In genomic region chr6:163413345-163414116, GRCh38 we compare ENCODE assay signal across 8 cellular contexts. TPM values are rescaled to one million over a fixed set of nuclear protein-coding genes. Genes with fewer than 3 reads are reported as not detected.
DNase-seq lines count a peak whose midpoint lies in the region; ATAC-seq and TF ChIP-seq lines count a peak whose summit lies in the region.

No MANE protein-coding gene starts in this region.

- intact Hi-C loops in left ventricle myocardium inferior (cut with micrococcal nuclease), result no loop called here

- no peaks in the 10 kb centered on the region for H3K9me3 ChIP-seq in KOPT-K1 (ENCODE audit: insufficient read depth, low read length, poor library complexity, severe bottlenecking)
- no peaks in the 10 kb centered on the region for H3K9me3 ChIP-seq in left ventricle myocardium inferior (replicated peaks)
- no peaks in the 10 kb centered on the region for H3K9me3 ChIP-seq in upper lobe of left lung

- TF ChIP-seq CTCF in left ventricle myocardium inferior (IDR thresholded peaks at IDR 0.05; ENCODE audit: borderline replicate concordance) (no peak), progenitor cell of endocrine pancreas (IDR thresholded peaks at IDR 0.05; ENCODE audit: unreplicated experiment) (no peak), upper lobe of left lung (IDR thresholded peaks at IDR 0.05) (peak in 3 of 6 experiments; percentile 5 to 17 (median 6))

- H3K9me3 Mint-ChIP-seq in T-helper 1 cell treated with Interleukin-12 subunit alpha and Interleukin-12 subunit beta and Interleukin-4 antibody, amounts not matched to agents 30 μg/mL and 1 μg/mL, for 36 hours, result no peaks in the 10 kb centered on the region
- H3K9me3 Mint-ChIP-seq in progenitor cell of endocrine pancreas (ENCODE audit: low read depth), result peaks cover 3% of the 10 kb centered on the region

- peaks cover 16% of the 10 kb centered on the region for H3K27me3 Mint-ChIP-seq in T-helper 1 cell treated with Interleukin-12 subunit alpha and Interleukin-12 subunit beta and Interleukin-4 antibody, amounts not matched to agents 30 μg/mL and 1 μg/mL, for 36 hours (ENCODE audit: low read depth)
- H3K27me3 Mint-ChIP-seq in progenitor cell of endocrine pancreas, result no peaks in the 10 kb centered on the region

- H3K4me3 ChIP-seq in left ventricle myocardium inferior (peak overlapping the region; percentile 91), upper lobe of left lung (peak overlapping the region; percentile 66 to 93 (median 86))

- peak in 1 of 4 donors; percentile 36 for TF ChIP-seq EP300 in upper lobe of left lung (IDR thresholded peaks at IDR 0.05)

- DNase-seq in GF-D8 (lab: John Stamatoyannopoulos, UW) (peak; percentile 74), amniotic stem cell (lab: John Stamatoyannopoulos, UW) (peak; percentile 78), left ventricle myocardium inferior (peak; percentile 88), progenitor cell of endocrine pancreas (ENCODE audit: low spot score, unreplicated experiment) (peak; percentile 84), upper lobe of left lung (peak; percentile 90 to 98)

- WGBS in upper lobe of left lung, 2 donors, result 0% methylated on average over 36 to 56 of the region's 109 CpGs

- H3K4me1 ChIP-seq in left ventricle myocardium inferior (peaks cover 54% of the 10 kb centered on the region), upper lobe of left lung (peaks cover 8 to 19% (median 9%) of the 10 kb centered on the region in 4 donors)

- peak overlapping the region; percentile 90 for H3K4me3 Mint-ChIP-seq in T-helper 1 cell treated with Interleukin-12 subunit alpha and Interleukin-12 subunit beta and Interleukin-4 antibody, amounts not matched to agents 30 μg/mL and 1 μg/mL, for 36 hours
- peak overlapping the region; percentile 76 for H3K4me3 Mint-ChIP-seq in progenitor cell of endocrine pancreas (ENCODE audit: low read depth)

- H3K36me3 ChIP-seq in KOPT-K1 (ENCODE audit: insufficient read depth, low read length) (no peaks in the 10 kb centered on the region), left ventricle myocardium inferior (no peaks in the 10 kb centered on the region), upper lobe of left lung (no peaks in the 10 kb centered on the region)

- H3K27me3 ChIP-seq in left ventricle myocardium inferior (ENCODE audit: low read depth) (no peaks in the 10 kb centered on the region), upper lobe of left lung (no peaks in the 10 kb centered on the region)

- H3K27ac Mint-ChIP-seq in T-helper 1 cell treated with Interleukin-12 subunit alpha and Interleukin-12 subunit beta and Interleukin-4 antibody, amounts not matched to agents 30 μg/mL and 1 μg/mL, for 36 hours, result peak overlapping the region; percentile 90
- peak overlapping the region; percentile 94 for H3K27ac Mint-ChIP-seq in progenitor cell of endocrine pancreas

- peak in 3 of 4 donors; percentile 57 to 85 (median 79) for TF ChIP-seq POLR2A in upper lobe of left lung (IDR thresholded peaks at IDR 0.05)

- peak overlapping the region; percentile 68 for H3K27ac ChIP-seq in KOPT-K1 (ENCODE audit: low read depth, low read length, poor library complexity, severe bottlenecking)
- peak overlapping the region; percentile 99 for H3K27ac ChIP-seq in left ventricle myocardium inferior (replicated peaks)
- peak overlapping the region; percentile 97 to 100 (median 100) for H3K27ac ChIP-seq in upper lobe of left lung

- H3K4me1 Mint-ChIP-seq in T-helper 1 cell treated with Interleukin-12 subunit alpha and Interleukin-12 subunit beta and Interleukin-4 antibody, amounts not matched to agents 30 μg/mL and 1 μg/mL, for 36 hours (ENCODE audit: low read depth), result peaks cover 29% of the 10 kb centered on the region
- peaks cover 26% of the 10 kb centered on the region for H3K4me1 Mint-ChIP-seq in progenitor cell of endocrine pancreas (ENCODE audit: low read depth)

- peaks cover 4% of the 10 kb centered on the region for H3K36me3 Mint-ChIP-seq in T-helper 1 cell treated with Interleukin-12 subunit alpha and Interleukin-12 subunit beta and Interleukin-4 antibody, amounts not matched to agents 30 μg/mL and 1 μg/mL, for 36 hours (ENCODE audit: low read depth)
- H3K36me3 Mint-ChIP-seq in progenitor cell of endocrine pancreas (ENCODE audit: insufficient read depth), result peaks cover 3% of the 10 kb centered on the region

- ATAC-seq in GM21786 (IDR thresholded peaks at IDR 0.05; ENCODE audit: unreplicated experiment) (peak; percentile 46), upper lobe of left lung (ENCODE audit: low FRiP score in 2 of 2) (peak; percentile 94 to 95)

RNA-seq across cellular contexts. Expression of gene QKI, which starts 1.0 kb away (rescaled TPM):
- total RNA-seq in left ventricle myocardium inferior (449 TPM), progenitor cell of endocrine pancreas (88.4 and 97.3 TPM in 2 replicates), upper lobe of left lung (100 to 1,000 TPM; 181 to 273 (median 226) TPM)

Comparison
In these comparisons a context has a peak if more than half of its experiments do, and no peak if none do; other contexts are left out.
1. Peak in every context shown above with its lines: DNase-seq, ATAC-seq, H3K4me3 ChIP-seq and H3K27ac ChIP-seq.